ENCODE assay signal across 8 cellular contexts in genomic region chr17:17919169-17920107, GRCh38. TPM values are rescaled to one million over a fixed set of nuclear protein-coding genes. Genes with fewer than 3 reads are reported as not detected.
A peak's percentile ranks its signal among the peaks of the same experiment; 100 is the strongest.
DNase-seq lines count a peak whose midpoint lies in the region; ATAC-seq and TF ChIP-seq lines count a peak whose summit lies in the region.

No MANE protein-coding gene starts in this region.

- no peaks in the 10 kb centered on the region for H3K9me3 ChIP-seq in vagina

- H3K27me3 ChIP-seq in vagina, result no peaks in the 10 kb centered on the region

- intact Hi-C loops in Right ventricle myocardium superior (cut with DNase I) (loop anchor here (5.0 to 10.0 kb wide), 3 partner anchors 53 to 107 kb away; partner anchors contain the start of genes DRC3 and TOM1L2), vagina (cut with DNase I) (loop anchor here (5.0 to 10.0 kb wide), 3 partner anchors 55 to 237 kb away; partner anchors contain the start of gene RAI1)

- no peaks in the 10 kb centered on the region for H3K36me3 ChIP-seq in vagina

- peaks cover 23% of the 10 kb centered on the region for H3K4me1 Mint-ChIP-seq in activated naive CD8-positive, alpha-beta T cell treated with anti-CD3 and anti-CD28 coated beads for 36 hours
- peaks cover 22% of the 10 kb centered on the region for H3K4me1 Mint-ChIP-seq in progenitor cell of endocrine pancreas (ENCODE audit: low read depth)

- H3K27me3 Mint-ChIP-seq in activated naive CD8-positive, alpha-beta T cell treated with anti-CD3 and anti-CD28 coated beads for 36 hours, result no peaks in the 10 kb centered on the region
- H3K27me3 Mint-ChIP-seq in progenitor cell of endocrine pancreas, result no peaks in the 10 kb centered on the region

- DNase-seq in EH (ENCODE audit: low read depth) (peak; percentile 84), M059J (ENCODE audit: low read depth) (peak; percentile 79), Right ventricle myocardium superior (peak; percentile 72), progenitor cell of endocrine pancreas (ENCODE audit: low spot score, unreplicated experiment) (peak; percentile 48), vagina (ENCODE audit: extremely low spot score in 2 of 2) (no peak)
- DNase-seq in activated naive CD8-positive, alpha-beta T cell treated with anti-CD3 and anti-CD28 coated beads for 36 hours, result peak; percentile 64

- H3K4me1 ChIP-seq in vagina, result peaks cover 60% of the 10 kb centered on the region

- TF ChIP-seq CTCF in progenitor cell of endocrine pancreas (IDR thresholded peaks at IDR 0.05; ENCODE audit: unreplicated experiment) (peak; percentile 72), vagina (IDR thresholded peaks at IDR 0.05) (peak in 2 of 3 experiments; percentile 65 to 83)

- H3K27ac Mint-ChIP-seq in activated naive CD8-positive, alpha-beta T cell treated with anti-CD3 and anti-CD28 coated beads for 36 hours, result no peak overlapping the region
- no peak overlapping the region for H3K27ac Mint-ChIP-seq in progenitor cell of endocrine pancreas

- no peaks in the 10 kb centered on the region for H3K36me3 Mint-ChIP-seq in activated naive CD8-positive, alpha-beta T cell treated with anti-CD3 and anti-CD28 coated beads for 36 hours
- H3K36me3 Mint-ChIP-seq in progenitor cell of endocrine pancreas (ENCODE audit: insufficient read depth), result peaks cover 3% of the 10 kb centered on the region

- TF ChIP-seq POLR2A in vagina (IDR thresholded peaks at IDR 0.05), result no peak

- H3K27ac ChIP-seq in vagina, result peak overlapping the region; percentile 51

- H3K4me3 Mint-ChIP-seq in activated naive CD8-positive, alpha-beta T cell treated with anti-CD3 and anti-CD28 coated beads for 36 hours, result no peak overlapping the region
- H3K4me3 Mint-ChIP-seq in progenitor cell of endocrine pancreas (ENCODE audit: low read depth), result no peak overlapping the region

- H3K4me3 ChIP-seq in vagina, result no peak overlapping the region

- H3K9me3 Mint-ChIP-seq in activated naive CD8-positive, alpha-beta T cell treated with anti-CD3 and anti-CD28 coated beads for 36 hours, result no peaks in the 10 kb centered on the region
- H3K9me3 Mint-ChIP-seq in progenitor cell of endocrine pancreas (ENCODE audit: low read depth), result no peaks in the 10 kb centered on the region

- ATAC-seq in SK-N-SH treated with all-trans-retinoic acid at 6 μM for 48 hours, result peak; percentile 68
- peak; percentile 69 for ATAC-seq in Right ventricle myocardium superior (ENCODE audit: poor library complexity)
- no peak for ATAC-seq in HG02970 (IDR thresholded peaks at IDR 0.05; ENCODE audit: low FRiP score, unreplicated experiment)

TF ChIP-seq in SK-N-SH treated with all-trans-retinoic acid at 6 μM for 48 hours, 23 proteins besides CTCF, POLR2A, EP300 and RAD21:
- TF ChIP-seq PATZ1 (CRISPR knock-in tag; IDR thresholded peaks at IDR 0.05; ENCODE audit: borderline replicate concordance) (no peak), ZNF8 (CRISPR knock-in tag; IDR thresholded peaks at IDR 0.05) (no peak), BACH2 (CRISPR knock-in tag; IDR thresholded peaks at IDR 0.05; ENCODE audit: borderline replicate concordance) (no peak), TSHZ2 (CRISPR knock-in tag; IDR thresholded peaks at IDR 0.05) (no peak), TCF4 (CRISPR knock-in tag; IDR thresholded peaks at IDR 0.05; ENCODE audit: borderline replicate concordance) (no peak), ZNF70 (CRISPR knock-in tag; IDR thresholded peaks at IDR 0.05) (no peak), OSR1 (CRISPR knock-in tag; IDR thresholded peaks at IDR 0.05) (no peak), ZNF565 (CRISPR knock-in tag; conservative IDR thresholded peaks at IDR 0.05; ENCODE audit: low read depth) (no peak), RARB (CRISPR knock-in tag; IDR thresholded peaks at IDR 0.05) (no peak), ZFP30 (CRISPR knock-in tag; IDR thresholded peaks at IDR 0.05) (no peak)
TF ChIP-seq in SK-N-SH treated with all-trans-retinoic acid at 6 μM for 48 hours: peak in this region for 0.

RNA-seq across cellular contexts. Expression of gene TOM1L2, which starts 52.8 kb away (rescaled TPM):
- 27.7 and 38.3 TPM in 2 replicates for total RNA-seq in M059J (2014; rRNA removed; shearing (Covaris generic))
- total RNA-seq in activated naive CD8-positive, alpha-beta T cell treated with anti-CD3 and anti-CD28 coated beads for 36 hours, result 1 to 10 TPM; 8.5 to 9.0 TPM
- total RNA-seq in Right ventricle myocardium superior (253 TPM), progenitor cell of endocrine pancreas (29.4 and 30.5 TPM in 2 replicates), vagina (88.6 TPM)

RNA-seq across cellular contexts. Expression of gene DRC3, which starts 53.2 kb away (rescaled TPM):
- 0.12 and 0.69 TPM in 2 replicates for total RNA-seq in M059J (2014; rRNA removed; shearing (Covaris generic))
- total RNA-seq in activated naive CD8-positive, alpha-beta T cell treated with anti-CD3 and anti-CD28 coated beads for 36 hours, result under 1 TPM; 0.18 to 0.52 TPM
- total RNA-seq in Right ventricle myocardium superior (1.4 TPM), progenitor cell of endocrine pancreas (13.3 and 15.4 TPM in 2 replicates), vagina (0.74 TPM)

Comparison
In these comparisons a context has a peak if more than half of its experiments do, and no peak if none do; other contexts are left out.
1. DNase-seq: peak in EH (single experiment), M059J (single experiment), activated naive CD8-positive, alpha-beta T cell treated with anti-CD3 and anti-CD28 coated beads for 36 hours (single experiment), Right ventricle myocardium superior (single experiment) and progenitor cell of endocrine pancreas (single experiment); none in vagina (0 of 2).